Comparison of ENCODE assay signal across 10 cellular contexts in genomic region chr21:30831194-30831765, GRCh38. TPM values are rescaled to one million over a fixed set of nuclear protein-coding genes. Genes with fewer than 3 reads are reported as not detected.
DNase-seq lines count a peak whose midpoint lies in the region; ATAC-seq, FAIRE-seq and TF ChIP-seq lines count a peak whose summit lies in the region.
"Had no signal": no experiment of that assay in that cellular context is flagged by ENCODE, and none has a peak within 500 bp of the region (broad histone marks: within the 10 kb centered on the region; RNA-seq: fewer than 3 reads in every experiment).

No MANE protein-coding gene starts in this region.

- peaks cover 0 to 2% of the 10 kb centered on the region in 2 donors for H3K9me3 ChIP-seq in kidney (ENCODE audit: control insufficient read depth in 1 of 2, low read length in 2 of 2)

- no peaks in the 10 kb centered on the region for H3K4me1 ChIP-seq in kidney (ENCODE audit: control insufficient read depth in 1 of 2, insufficient read depth in 1 of 2, low read depth in 1 of 2, low read length in 2 of 2)

- H3K9ac ChIP-seq in kidney (ENCODE audit: low read length in 2 of 2), result no peak overlapping the region

- H3K36me3 ChIP-seq in kidney (ENCODE audit: control insufficient read depth in 1 of 2, insufficient read depth in 2 of 2, low read length in 2 of 2), result no peaks in the 10 kb centered on the region

- CTCF ChIA-PET in RWPE1 (lab: Yijun Ruan, JAX), result interaction anchor here (0.6 to 0.9 kb wide), 4 partner anchors 10 to 1509 kb away, joined by 3 read pairs; no protein-coding TSS in a partner anchor

- ATAC-seq in HG03196 (IDR thresholded peaks at IDR 0.05; ENCODE audit: unreplicated experiment), result no peak

- H3K27ac ChIP-seq in kidney (ENCODE audit: low read depth in 2 of 2, low read length in 2 of 2) (no peak overlapping the region), RWPE1 (no peak overlapping the region)

- DNase-seq in ELR (ENCODE audit: low read depth) (peak; percentile 4), HT-29 (ENCODE audit: low spot score) (peak; percentile 36), kidney (no peak), AG20443 (ENCODE audit: low spot score) (no peak), RWPE1 (ENCODE audit: low spot score) (no peak), DMS79 treated with DMSO at 0.1 percent for 48 hours (lab: John Stamatoyannopoulos, UW) (no peak)
- peak; percentile 59 for DNase-seq in activated CD8-positive, alpha-beta memory T cell treated with anti-CD3 and anti-CD28 coated beads, Interleukin-2, amount 50 U/mL, for 48 hours

- FAIRE-seq in kidney (lab: Jason Lieb, UNC), result no peak

- H3K4me3 ChIP-seq in kidney (ENCODE audit: low read length in 2 of 2), result no peak overlapping the region

- POLR2A ChIA-PET in RWPE1 (lab: Yijun Ruan, JAX; ENCODE audit: low non-redundant PET), result no interaction called here

- TF ChIP-seq CTCF in kidney (IDR thresholded peaks at IDR 0.05; ENCODE audit: borderline replicate concordance, extremely low read depth, insufficient read depth) (peak; percentile 42), RWPE1 (conservative IDR thresholded peaks at IDR 0.05; ENCODE audit: low read depth) (no peak; the same call in 1 of the 2 replicates)

- intact Hi-C loops in kidney (cut with DNase I), result no loop called here

RNA-seq across cellular contexts. Expression of gene KRTAP7-1, which starts 1.7 kb away (rescaled TPM):
- not detected in 2 replicates for total RNA-seq in HT-29 (2014; rRNA removed; shearing (Covaris generic))
- total RNA-seq in kidney, result not detected
- not detected for polyA plus RNA-seq in kidney (ENCODE audit: insufficient read depth, low read depth, low replicate concordance)
- total RNA-seq: T-helper 2 cell treated with Interferon-gamma antibody and Interleukin-4, amounts not matched to agents 100 ng/mL and 5 ng/mL, for 36 hours had no signal
- polyA plus RNA-seq: neural cell had no signal

RNA-seq across cellular contexts. Expression of gene KRTAP8-1, which starts 18.2 kb away (rescaled TPM):
- not detected in 2 replicates for total RNA-seq in HT-29 (2014; rRNA removed; shearing (Covaris generic))
- not detected for total RNA-seq in kidney
- polyA plus RNA-seq in kidney (ENCODE audit: insufficient read depth, low read depth, low replicate concordance), result not detected
- total RNA-seq: T-helper 2 cell treated with Interferon-gamma antibody and Interleukin-4, amounts not matched to agents 100 ng/mL and 5 ng/mL, for 36 hours had no signal
- polyA plus RNA-seq: neural cell had no signal

RNA-seq across cellular contexts. Expression of gene KRTAP11-1, which starts 50.1 kb away (rescaled TPM):
- total RNA-seq in HT-29 (2014; rRNA removed; shearing (Covaris generic)), result not detected in 2 replicates
- not detected for total RNA-seq in kidney
- polyA plus RNA-seq in kidney (ENCODE audit: insufficient read depth, low read depth, low replicate concordance), result not detected
- total RNA-seq: T-helper 2 cell treated with Interferon-gamma antibody and Interleukin-4, amounts not matched to agents 100 ng/mL and 5 ng/mL, for 36 hours had no signal
- polyA plus RNA-seq: neural cell had no signal

Comparison
In these comparisons a context has a peak if more than half of its experiments do, and no peak if none do; other contexts are left out.
1. DNase-seq: peak in ELR (single experiment), HT-29 (single experiment) and activated CD8-positive, alpha-beta memory T cell treated with anti-CD3 and anti-CD28 coated beads, Interleukin-2, amount 50 U/mL, for 48 hours (single experiment); none in kidney (single experiment), AG20443 (single experiment), RWPE1 (single experiment) and DMS79 treated with DMSO at 0.1 percent for 48 hours (single experiment).